In the genomic region with DNA sequence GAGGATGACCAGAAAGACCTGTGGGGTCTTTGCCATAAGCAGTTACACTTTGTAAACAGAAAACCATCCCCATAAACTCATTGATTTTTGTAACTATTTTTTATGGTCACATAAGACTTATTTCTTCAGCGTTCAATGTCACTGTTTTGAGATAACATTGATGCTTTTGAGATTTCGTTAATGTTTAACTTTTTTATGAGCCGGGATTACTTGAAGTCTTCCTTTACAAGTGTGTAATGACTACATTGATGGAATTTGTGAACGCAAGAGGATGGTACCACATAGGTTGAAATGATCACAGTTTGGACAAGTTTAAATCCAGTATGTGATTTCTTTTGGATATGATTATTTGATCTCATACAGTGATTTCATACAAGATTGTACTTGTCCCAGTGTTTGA, we compare ENCODE assay signal across 9 cellular contexts. TPM values are rescaled to one million over a fixed set of nuclear protein-coding genes. Genes with fewer than 3 reads are reported as not detected.
DNase-seq lines count a peak whose midpoint lies in the region; ATAC-seq, FAIRE-seq and TF ChIP-seq lines count a peak whose summit lies in the region.
"Had no signal": no experiment of that assay in that cellular context is flagged by ENCODE, and none has a peak within 500 bp of the region (broad histone marks: within the 10 kb centered on the region; RNA-seq: fewer than 3 reads in every experiment).

No MANE protein-coding gene starts in this region.

- H3K36me3 ChIP-seq in keratinocyte (ENCODE audit: control insufficient read depth in 2 of 2, extremely low read depth in 1 of 2, insufficient read depth in 2 of 2, low read length in 2 of 2) = no peaks in the 10 kb centered on the region
- H3K36me3 ChIP-seq in stomach smooth muscle (ENCODE audit: control insufficient read depth in 2 of 2, insufficient read depth in 2 of 2, low read length in 2 of 2) = no peaks in the 10 kb centered on the region

- no peak for DNase-seq in activated CD4-positive, alpha-beta T cell treated with anti-CD3 and anti-CD28 coated beads for 36 hours
- DNase-seq in activated CD4-positive, alpha-beta T cell treated with anti-CD3 and anti-CD28 coated beads for 48 hours = no peak
- no peak for DNase-seq in activated CD8-positive, alpha-beta T cell treated with anti-CD3 and anti-CD28 coated beads for 36 hours
- DNase-seq in keratinocyte (ENCODE audit: low read depth, low spot score) = no peak
- no peak for DNase-seq in T1000 (lab: John Stamatoyannopoulos, UW)
- DNase-seq in NCI-H2081 (lab: John Stamatoyannopoulos, UW) = no peak
- no peak for DNase-seq in OCI-M2 (lab: John Stamatoyannopoulos, UW; ENCODE audit: unreplicated experiment)
- DNase-seq: T-helper 9 cell had no signal

- peaks cover 55% of the 10 kb centered on the region for H3K79me2 ChIP-seq in keratinocyte (ENCODE audit: control insufficient read depth, insufficient read depth, low read length)

- peaks cover 38% of the 10 kb centered on the region for H3K4me1 Mint-ChIP-seq in activated CD4-positive, alpha-beta T cell treated with anti-CD3 and anti-CD28 coated beads for 36 hours
- peaks cover 49% of the 10 kb centered on the region for H3K4me1 Mint-ChIP-seq in activated CD8-positive, alpha-beta T cell treated with anti-CD3 and anti-CD28 coated beads for 36 hours (ENCODE audit: low read depth)

- H3K4me3 Mint-ChIP-seq in activated CD4-positive, alpha-beta T cell treated with anti-CD3 and anti-CD28 coated beads for 36 hours = peak overlapping the region; percentile 91
- peak overlapping the region; percentile 94 for H3K4me3 Mint-ChIP-seq in activated CD8-positive, alpha-beta T cell treated with anti-CD3 and anti-CD28 coated beads for 36 hours

- POLR2A ChIA-PET in activated CD4-positive, alpha-beta T cell treated with anti-CD3 and anti-CD28 coated beads for 36 hours (lab: Charles Lee) = no interaction called here
- POLR2A ChIA-PET in activated CD8-positive, alpha-beta T cell treated with anti-CD3 and anti-CD28 coated beads for 36 hours (lab: Charles Lee) = interaction anchor here (0.6 kb wide), 1 partner anchor 1010 kb away, joined by 4 read pairs; no protein-coding TSS in a partner anchor

- intact Hi-C loops in activated CD4-positive, alpha-beta T cell treated with anti-CD3 and anti-CD28 coated beads for 36 hours (cut with DNase I, micrococcal nuclease) = loop anchor here (10.0 kb wide), 2 partner anchors 331 to 1009 kb away; a partner anchor contains a TSS
- intact Hi-C loops in activated CD8-positive, alpha-beta T cell treated with anti-CD3 and anti-CD28 coated beads for 36 hours (cut with micrococcal nuclease) = loop anchor here (5.0 kb wide), 1 partner anchor 117 kb away; no protein-coding TSS in a partner anchor

- H3K9me3 Mint-ChIP-seq in activated CD4-positive, alpha-beta T cell treated with anti-CD3 and anti-CD28 coated beads for 36 hours (ENCODE audit: low read depth) = no peaks in the 10 kb centered on the region
- H3K9me3 Mint-ChIP-seq in activated CD8-positive, alpha-beta T cell treated with anti-CD3 and anti-CD28 coated beads for 36 hours = no peaks in the 10 kb centered on the region

- H3K9me1 ChIP-seq in keratinocyte (ENCODE audit: control insufficient read depth, extremely low read depth, insufficient read depth, low read length) = no peaks in the 10 kb centered on the region

- no peak overlapping the region for H3K27ac Mint-ChIP-seq in activated CD4-positive, alpha-beta T cell treated with anti-CD3 and anti-CD28 coated beads for 36 hours
- H3K27ac Mint-ChIP-seq in activated CD8-positive, alpha-beta T cell treated with anti-CD3 and anti-CD28 coated beads for 36 hours = no peak overlapping the region

- CTCF ChIA-PET in activated CD4-positive, alpha-beta T cell treated with anti-CD3 and anti-CD28 coated beads for 36 hours (lab: Charles Lee) = interaction anchor here (0.6 kb wide), 1 partner anchor 28 kb away, joined by 3 read pairs; no protein-coding TSS in a partner anchor
- CTCF ChIA-PET in activated CD8-positive, alpha-beta T cell treated with anti-CD3 and anti-CD28 coated beads for 36 hours (lab: Charles Lee) = interaction anchor here (0.6 to 1.5 kb wide), 3 partner anchors 9 to 116 kb away, joined by 3 to 4 read pairs (median 3); no protein-coding TSS in a partner anchor

- H3K9ac ChIP-seq in keratinocyte (ENCODE audit: control insufficient read depth, extremely low read depth, insufficient read depth, low read length) (peak overlapping the region; percentile 82), stomach smooth muscle (ENCODE audit: low read length in 2 of 2) (peak overlapping the region in 1 of 2 donors; percentile 68)

- no peaks in the 10 kb centered on the region for H4K20me1 ChIP-seq in keratinocyte (ENCODE audit: control insufficient read depth, extremely low read depth, insufficient read depth, low read length)

- H3K4me1 ChIP-seq in keratinocyte (ENCODE audit: control insufficient read depth, extremely low read depth, insufficient read depth, low read length) (peaks cover 10% of the 10 kb centered on the region), stomach smooth muscle (ENCODE audit: control insufficient read depth, insufficient read depth, low read length) (peaks cover 13% of the 10 kb centered on the region)

- peak overlapping the region; percentile 85 for H3K4me2 ChIP-seq in keratinocyte (ENCODE audit: control insufficient read depth, extremely low read depth, insufficient read depth, low read depth, low read length)

- ATAC-seq in activated CD4-positive, alpha-beta T cell treated with anti-CD3 and anti-CD28 coated beads for 36 hours = no peak
- ATAC-seq in activated CD8-positive, alpha-beta T cell treated with anti-CD3 and anti-CD28 coated beads for 36 hours = no peak

- no peaks in the 10 kb centered on the region for H3K27me3 Mint-ChIP-seq in activated CD4-positive, alpha-beta T cell treated with anti-CD3 and anti-CD28 coated beads for 36 hours
- no peaks in the 10 kb centered on the region for H3K27me3 Mint-ChIP-seq in activated CD8-positive, alpha-beta T cell treated with anti-CD3 and anti-CD28 coated beads for 36 hours

- no peaks in the 10 kb centered on the region for H3K9me3 ChIP-seq in keratinocyte (ENCODE audit: control insufficient read depth, low read depth, low read length)
- H3K9me3 ChIP-seq in stomach smooth muscle (ENCODE audit: control insufficient read depth in 2 of 2, low read length in 2 of 2) = no peaks in the 10 kb centered on the region

- FAIRE-seq in keratinocyte (lab: Jason Lieb, UNC) = no peak

- peak overlapping the region; percentile 71 to 85 (median 73) for H3K4me3 ChIP-seq in keratinocyte (ENCODE audit: control insufficient read depth in 2 of 3, extremely low read depth in 1 of 3, insufficient read depth in 2 of 3, low read depth in 1 of 3, low read length in 3 of 3)
- H3K4me3 ChIP-seq in stomach smooth muscle (ENCODE audit: low read length in 2 of 2) = peak overlapping the region; percentile 60 to 93

- TF ChIP-seq CTCF in activated CD8-positive, alpha-beta T cell treated with anti-CD3 and anti-CD28 coated beads for 36 hours (IDR thresholded peaks at IDR 0.05) = no peak
- TF ChIP-seq CTCF in keratinocyte (optimal IDR thresholded peaks at IDR 0.05 in 1 of 3, IDR thresholded peaks at IDR 0.05 in 1 of 3, conservative IDR thresholded peaks at IDR 0.05 in 1 of 3; ENCODE audit: extremely low read depth in 1 of 3, insufficient read depth in 2 of 3, low read length in 3 of 3) = no peak

- no peak overlapping the region for H3K27ac ChIP-seq in keratinocyte (ENCODE audit: control insufficient read depth, insufficient read depth, low read length)
- no peak overlapping the region for H3K27ac ChIP-seq in stomach smooth muscle (ENCODE audit: low read length)

- H3K27me3 ChIP-seq in keratinocyte (ENCODE audit: control insufficient read depth, extremely low read depth, insufficient read depth, low read length) (no peaks in the 10 kb centered on the region), stomach smooth muscle (ENCODE audit: control insufficient read depth in 1 of 2, insufficient read depth in 2 of 2, low read length in 2 of 2) (no peaks in the 10 kb centered on the region)

- dilution Hi-C loops in keratinocyte (cut with MboI; ENCODE audit: extremely low pct_ligation_motif_present, low sequenced_read_pairs) = no loop called here

- H2AFZ ChIP-seq in keratinocyte (ENCODE audit: control insufficient read depth, low read length) = no peak overlapping the region

- H3K36me3 Mint-ChIP-seq in activated CD4-positive, alpha-beta T cell treated with anti-CD3 and anti-CD28 coated beads for 36 hours (ENCODE audit: low read depth) = peaks cover 16% of the 10 kb centered on the region
- H3K36me3 Mint-ChIP-seq in activated CD8-positive, alpha-beta T cell treated with anti-CD3 and anti-CD28 coated beads for 36 hours (ENCODE audit: low read depth) = peaks cover 26% of the 10 kb centered on the region

RNA-seq across cellular contexts. Expression of a gene that starts 1.8 kb away (rescaled TPM):
- total RNA-seq in activated CD4-positive, alpha-beta T cell treated with anti-CD3 and anti-CD28 coated beads for 36 hours = 10 to 100 TPM in 1 of 2 experiments, 1 to 10 TPM in 1; 8.0 to 13.1 TPM
- 10 to 100 TPM; 11.9 to 12.4 TPM for total RNA-seq in activated CD8-positive, alpha-beta T cell treated with anti-CD3 and anti-CD28 coated beads for 36 hours
- polyA plus RNA-seq in keratinocyte = 10.1 to 15.5 TPM (median 12.4 TPM) in 3 replicates
- polyA plus RNA-seq in keratinocyte (2011; ENCODE audit: low read depth) = 23.4 TPM
- polyA plus RNA-seq in keratinocyte (2011; cell fraction: cytosol; rRNA removed) = 2.8 and 5.6 TPM in 2 replicates
- polyA plus RNA-seq in keratinocyte (2011; cell fraction: nucleus; rRNA removed) = 13.6 and 19.4 TPM in 2 replicates
- 5.8 and 12.2 TPM in 2 replicates for polyA plus RNA-seq in keratinocyte (2012; ENCODE audit: low replicate concordance)
- polyA minus RNA-seq in keratinocyte = 8.0 to 56.9 TPM (median 30.8 TPM) in 3 replicates
- polyA minus RNA-seq in keratinocyte (2011; cell fraction: cytosol; rRNA and poly(A)+ RNA removed) = 21.5 TPM
- 52.0 and 96.6 TPM in 2 replicates for polyA minus RNA-seq in keratinocyte (2011; cell fraction: nucleus; rRNA and poly(A)+ RNA removed)
